In the genomic region with DNA sequence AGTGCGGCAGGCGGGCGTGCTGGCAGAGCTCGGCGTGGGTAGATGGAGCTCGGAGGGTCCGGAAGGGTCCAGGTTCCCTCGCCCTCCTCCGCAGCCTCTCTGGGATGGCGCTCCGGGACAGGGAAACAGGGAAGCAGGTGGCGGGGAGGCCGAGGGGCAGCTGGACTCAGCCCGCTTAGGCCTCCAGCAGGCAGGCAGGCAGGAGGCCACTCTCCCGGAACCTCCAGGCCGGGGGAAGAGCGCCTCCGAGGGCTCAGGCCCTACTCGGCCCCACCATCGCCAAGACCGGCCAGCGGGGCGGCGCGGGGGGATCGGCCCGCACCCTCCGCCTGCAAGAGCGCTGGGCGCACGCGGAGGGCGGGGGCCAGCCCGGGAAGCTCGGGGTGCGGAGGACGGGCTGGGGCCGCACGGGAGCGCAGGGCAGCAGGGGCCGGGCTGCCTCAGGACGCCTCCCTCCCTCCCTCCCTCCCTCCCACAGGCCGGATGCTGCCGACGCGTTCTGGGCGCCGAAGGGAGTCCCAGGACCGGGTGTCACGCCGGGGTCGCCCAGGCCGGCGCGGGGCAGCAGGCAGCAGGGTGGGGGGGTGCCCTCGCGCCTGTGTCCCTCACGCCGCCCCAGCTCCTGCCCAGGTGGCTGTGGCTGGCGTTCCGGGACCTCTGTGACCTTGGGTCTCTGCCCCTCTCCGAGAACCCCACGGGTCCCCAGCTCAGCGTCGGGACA, we compare ENCODE assay signal across 1 cellular context.
A peak's percentile ranks its signal among the peaks of the same experiment; 100 is the strongest.
TF ChIP-seq lines count a peak whose summit lies in the region.

No MANE protein-coding gene starts in this region.

TF ChIP-seq in HepG2, 621 proteins besides CTCF, POLR2A, EP300 and RAD21 (continued from another document and continues in another):
- TF ChIP-seq, protein P1, sequence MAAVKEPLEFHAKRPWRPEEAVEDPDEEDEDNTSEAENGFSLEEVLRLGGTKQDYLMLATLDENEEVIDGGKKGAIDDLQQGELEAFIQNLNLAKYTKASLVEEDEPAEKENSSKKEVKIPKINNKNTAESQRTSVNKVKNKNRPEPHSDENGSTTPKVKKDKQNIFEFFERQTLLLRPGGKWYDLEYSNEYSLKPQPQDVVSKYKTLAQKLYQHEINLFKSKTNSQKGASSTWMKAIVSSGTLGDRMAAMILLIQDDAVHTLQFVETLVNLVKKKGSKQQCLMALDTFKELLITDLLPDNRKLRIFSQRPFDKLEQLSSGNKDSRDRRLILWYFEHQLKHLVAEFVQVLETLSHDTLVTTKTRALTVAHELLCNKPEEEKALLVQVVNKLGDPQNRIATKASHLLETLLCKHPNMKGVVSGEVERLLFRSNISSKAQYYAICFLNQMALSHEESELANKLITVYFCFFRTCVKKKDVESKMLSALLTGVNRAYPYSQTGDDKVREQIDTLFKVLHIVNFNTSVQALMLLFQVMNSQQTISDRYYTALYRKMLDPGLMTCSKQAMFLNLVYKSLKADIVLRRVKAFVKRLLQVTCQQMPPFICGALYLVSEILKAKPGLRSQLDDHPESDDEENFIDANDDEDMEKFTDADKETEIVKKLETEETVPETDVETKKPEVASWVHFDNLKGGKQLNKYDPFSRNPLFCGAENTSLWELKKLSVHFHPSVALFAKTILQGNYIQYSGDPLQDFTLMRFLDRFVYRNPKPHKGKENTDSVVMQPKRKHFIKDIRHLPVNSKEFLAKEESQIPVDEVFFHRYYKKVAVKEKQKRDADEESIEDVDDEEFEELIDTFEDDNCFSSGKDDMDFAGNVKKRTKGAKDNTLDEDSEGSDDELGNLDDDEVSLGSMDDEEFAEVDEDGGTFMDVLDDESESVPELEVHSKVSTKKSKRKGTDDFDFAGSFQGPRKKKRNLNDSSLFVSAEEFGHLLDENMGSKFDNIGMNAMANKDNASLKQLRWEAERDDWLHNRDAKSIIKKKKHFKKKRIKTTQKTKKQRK (IDR thresholded peaks at IDR 0.05; ENCODE audit: low read length), result no peak
- TF ChIP-seq, protein P2, sequence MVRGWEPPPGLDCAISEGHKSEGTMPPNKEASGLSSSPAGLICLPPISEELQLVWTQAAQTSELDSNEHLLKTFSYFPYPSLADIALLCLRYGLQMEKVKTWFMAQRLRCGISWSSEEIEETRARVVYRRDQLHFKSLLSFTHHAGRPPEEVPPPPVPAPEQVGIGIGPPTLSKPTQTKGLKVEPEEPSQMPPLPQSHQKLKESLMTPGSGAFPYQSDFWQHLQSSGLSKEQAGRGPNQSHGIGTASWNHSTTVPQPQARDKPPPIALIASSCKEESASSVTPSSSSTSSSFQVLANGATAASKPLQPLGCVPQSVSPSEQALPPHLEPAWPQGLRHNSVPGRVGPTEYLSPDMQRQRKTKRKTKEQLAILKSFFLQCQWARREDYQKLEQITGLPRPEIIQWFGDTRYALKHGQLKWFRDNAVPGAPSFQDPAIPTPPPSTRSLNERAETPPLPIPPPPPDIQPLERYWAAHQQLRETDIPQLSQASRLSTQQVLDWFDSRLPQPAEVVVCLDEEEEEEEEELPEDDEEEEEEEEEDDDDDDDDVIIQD (CRISPR knock-in tag; IDR thresholded peaks at IDR 0.05; ENCODE audit: low read depth), result no peak
- TF ChIP-seq, protein P3, sequence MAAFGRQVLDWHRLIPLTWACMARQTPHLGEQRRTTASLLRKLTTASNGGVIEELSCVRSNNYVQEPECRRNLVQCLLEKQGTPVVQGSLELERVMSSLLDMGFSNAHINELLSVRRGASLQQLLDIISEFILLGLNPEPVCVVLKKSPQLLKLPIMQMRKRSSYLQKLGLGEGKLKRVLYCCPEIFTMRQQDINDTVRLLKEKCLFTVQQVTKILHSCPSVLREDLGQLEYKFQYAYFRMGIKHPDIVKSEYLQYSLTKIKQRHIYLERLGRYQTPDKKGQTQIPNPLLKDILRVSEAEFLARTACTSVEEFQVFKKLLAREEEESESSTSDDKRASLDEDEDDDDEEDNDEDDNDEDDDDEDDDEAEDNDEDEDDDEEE (CRISPR knock-in tag; IDR thresholded peaks at IDR 0.05), result no peak
- TF ChIP-seq HDAC6 (IDR thresholded peaks at IDR 0.05; ENCODE audit: low read depth, low read length) (no peak), ATF1 (CRISPR knock-in tag; IDR thresholded peaks at IDR 0.05) (no peak), IRX3 (CRISPR knock-in tag; IDR thresholded peaks at IDR 0.05; ENCODE audit: borderline replicate concordance, low read depth) (peak; percentile 57; the same call in 1 of the 2 replicates), SRSF9 (IDR thresholded peaks at IDR 0.05; ENCODE audit: borderline replicate concordance, insufficient read depth, low read depth, low read length, poor library complexity, severe bottlenecking) (no peak), ELF1 (CRISPR knock-in tag; IDR thresholded peaks at IDR 0.05) (no peak), NFKB2 (CRISPR knock-in tag; IDR thresholded peaks at IDR 0.05; ENCODE audit: borderline replicate concordance) (peak; percentile 33; the same call in 1 of the 2 replicates), TCF7L2 (IDR thresholded peaks at IDR 0.05; ENCODE audit: low read depth, low read length) (no peak), PLRG1 (conservative IDR thresholded peaks at IDR 0.05) (no peak), MEF2D (CRISPR knock-in tag; IDR thresholded peaks at IDR 0.05) (0 out of 2 replicates have a peak, but pooled peaks have one; percentile 45), FOXJ3 (CRISPR knock-in tag; IDR thresholded peaks at IDR 0.05; ENCODE audit: borderline replicate concordance) (no peak), CEBPB (IDR thresholded peaks at IDR 0.05; ENCODE audit: borderline replicate concordance, low read depth, low read length) (no peak), SRF (IDR thresholded peaks at IDR 0.05; ENCODE audit: low read depth, low read length) (no peak), ZNF839 (CRISPR knock-in tag; IDR thresholded peaks at IDR 0.05; ENCODE audit: borderline replicate concordance) (no peak), ZSCAN25 (CRISPR knock-in tag; IDR thresholded peaks at IDR 0.05) (no peak; the same call in 1 of the 2 replicates), ZNF670 (CRISPR knock-in tag; IDR thresholded peaks at IDR 0.05; ENCODE audit: borderline replicate concordance) (no peak), ZNF143 (CRISPR knock-in tag; IDR thresholded peaks at IDR 0.05) (no peak), ZFP36L2 (CRISPR knock-in tag; IDR thresholded peaks at IDR 0.05) (no peak), SMAD3 (CRISPR knock-in tag; IDR thresholded peaks at IDR 0.05) (no peak), ATF7 (IDR thresholded peaks at IDR 0.05) (no peak), ATF7 (CRISPR knock-in tag; IDR thresholded peaks at IDR 0.05) (no peak), ZNF292 (CRISPR knock-in tag; IDR thresholded peaks at IDR 0.05; ENCODE audit: borderline replicate concordance, low read depth) (0 out of 2 replicates have a peak, but pooled peaks have one; percentile 11)
- TF ChIP-seq, protein P4, sequence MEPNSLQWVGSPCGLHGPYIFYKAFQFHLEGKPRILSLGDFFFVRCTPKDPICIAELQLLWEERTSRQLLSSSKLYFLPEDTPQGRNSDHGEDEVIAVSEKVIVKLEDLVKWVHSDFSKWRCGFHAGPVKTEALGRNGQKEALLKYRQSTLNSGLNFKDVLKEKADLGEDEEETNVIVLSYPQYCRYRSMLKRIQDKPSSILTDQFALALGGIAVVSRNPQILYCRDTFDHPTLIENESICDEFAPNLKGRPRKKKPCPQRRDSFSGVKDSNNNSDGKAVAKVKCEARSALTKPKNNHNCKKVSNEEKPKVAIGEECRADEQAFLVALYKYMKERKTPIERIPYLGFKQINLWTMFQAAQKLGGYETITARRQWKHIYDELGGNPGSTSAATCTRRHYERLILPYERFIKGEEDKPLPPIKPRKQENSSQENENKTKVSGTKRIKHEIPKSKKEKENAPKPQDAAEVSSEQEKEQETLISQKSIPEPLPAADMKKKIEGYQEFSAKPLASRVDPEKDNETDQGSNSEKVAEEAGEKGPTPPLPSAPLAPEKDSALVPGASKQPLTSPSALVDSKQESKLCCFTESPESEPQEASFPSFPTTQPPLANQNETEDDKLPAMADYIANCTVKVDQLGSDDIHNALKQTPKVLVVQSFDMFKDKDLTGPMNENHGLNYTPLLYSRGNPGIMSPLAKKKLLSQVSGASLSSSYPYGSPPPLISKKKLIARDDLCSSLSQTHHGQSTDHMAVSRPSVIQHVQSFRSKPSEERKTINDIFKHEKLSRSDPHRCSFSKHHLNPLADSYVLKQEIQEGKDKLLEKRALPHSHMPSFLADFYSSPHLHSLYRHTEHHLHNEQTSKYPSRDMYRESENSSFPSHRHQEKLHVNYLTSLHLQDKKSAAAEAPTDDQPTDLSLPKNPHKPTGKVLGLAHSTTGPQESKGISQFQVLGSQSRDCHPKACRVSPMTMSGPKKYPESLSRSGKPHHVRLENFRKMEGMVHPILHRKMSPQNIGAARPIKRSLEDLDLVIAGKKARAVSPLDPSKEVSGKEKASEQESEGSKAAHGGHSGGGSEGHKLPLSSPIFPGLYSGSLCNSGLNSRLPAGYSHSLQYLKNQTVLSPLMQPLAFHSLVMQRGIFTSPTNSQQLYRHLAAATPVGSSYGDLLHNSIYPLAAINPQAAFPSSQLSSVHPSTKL (CRISPR knock-in tag; IDR thresholded peaks at IDR 0.05), result no peak
- TF ChIP-seq, protein P5, sequence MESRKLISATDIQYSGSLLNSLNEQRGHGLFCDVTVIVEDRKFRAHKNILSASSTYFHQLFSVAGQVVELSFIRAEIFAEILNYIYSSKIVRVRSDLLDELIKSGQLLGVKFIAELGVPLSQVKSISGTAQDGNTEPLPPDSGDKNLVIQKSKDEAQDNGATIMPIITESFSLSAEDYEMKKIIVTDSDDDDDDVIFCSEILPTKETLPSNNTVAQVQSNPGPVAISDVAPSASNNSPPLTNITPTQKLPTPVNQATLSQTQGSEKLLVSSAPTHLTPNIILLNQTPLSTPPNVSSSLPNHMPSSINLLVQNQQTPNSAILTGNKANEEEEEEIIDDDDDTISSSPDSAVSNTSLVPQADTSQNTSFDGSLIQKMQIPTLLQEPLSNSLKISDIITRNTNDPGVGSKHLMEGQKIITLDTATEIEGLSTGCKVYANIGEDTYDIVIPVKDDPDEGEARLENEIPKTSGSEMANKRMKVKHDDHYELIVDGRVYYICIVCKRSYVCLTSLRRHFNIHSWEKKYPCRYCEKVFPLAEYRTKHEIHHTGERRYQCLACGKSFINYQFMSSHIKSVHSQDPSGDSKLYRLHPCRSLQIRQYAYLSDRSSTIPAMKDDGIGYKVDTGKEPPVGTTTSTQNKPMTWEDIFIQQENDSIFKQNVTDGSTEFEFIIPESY (CRISPR knock-in tag; IDR thresholded peaks at IDR 0.05), result no peak
- TF ChIP-seq, protein P6, sequence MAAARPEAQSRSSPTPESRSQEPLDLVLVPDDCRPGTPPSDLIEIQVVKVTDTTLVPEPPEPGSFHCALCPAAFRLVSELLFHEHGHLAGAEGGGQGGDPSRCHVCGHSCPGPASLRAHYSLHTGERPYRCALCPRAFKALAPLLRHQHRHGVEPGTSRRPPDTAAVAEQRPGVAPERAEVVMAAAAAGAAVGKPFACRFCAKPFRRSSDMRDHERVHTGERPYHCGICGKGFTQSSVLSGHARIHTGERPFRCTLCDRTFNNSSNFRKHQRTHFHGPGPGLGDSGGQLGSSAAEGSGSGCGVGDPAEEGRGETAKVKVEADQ (CRISPR knock-in tag; IDR thresholded peaks at IDR 0.05; ENCODE audit: borderline replicate concordance), result no peak; the same call in none of the 2 replicates
- TF ChIP-seq, protein P7, sequence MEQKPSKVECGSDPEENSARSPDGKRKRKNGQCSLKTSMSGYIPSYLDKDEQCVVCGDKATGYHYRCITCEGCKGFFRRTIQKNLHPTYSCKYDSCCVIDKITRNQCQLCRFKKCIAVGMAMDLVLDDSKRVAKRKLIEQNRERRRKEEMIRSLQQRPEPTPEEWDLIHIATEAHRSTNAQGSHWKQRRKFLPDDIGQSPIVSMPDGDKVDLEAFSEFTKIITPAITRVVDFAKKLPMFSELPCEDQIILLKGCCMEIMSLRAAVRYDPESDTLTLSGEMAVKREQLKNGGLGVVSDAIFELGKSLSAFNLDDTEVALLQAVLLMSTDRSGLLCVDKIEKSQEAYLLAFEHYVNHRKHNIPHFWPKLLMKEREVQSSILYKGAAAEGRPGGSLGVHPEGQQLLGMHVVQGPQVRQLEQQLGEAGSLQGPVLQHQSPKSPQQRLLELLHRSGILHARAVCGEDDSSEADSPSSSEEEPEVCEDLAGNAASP (CRISPR knock-in tag; IDR thresholded peaks at IDR 0.05; ENCODE audit: borderline replicate concordance), result no peak
- TF ChIP-seq, protein P8, sequence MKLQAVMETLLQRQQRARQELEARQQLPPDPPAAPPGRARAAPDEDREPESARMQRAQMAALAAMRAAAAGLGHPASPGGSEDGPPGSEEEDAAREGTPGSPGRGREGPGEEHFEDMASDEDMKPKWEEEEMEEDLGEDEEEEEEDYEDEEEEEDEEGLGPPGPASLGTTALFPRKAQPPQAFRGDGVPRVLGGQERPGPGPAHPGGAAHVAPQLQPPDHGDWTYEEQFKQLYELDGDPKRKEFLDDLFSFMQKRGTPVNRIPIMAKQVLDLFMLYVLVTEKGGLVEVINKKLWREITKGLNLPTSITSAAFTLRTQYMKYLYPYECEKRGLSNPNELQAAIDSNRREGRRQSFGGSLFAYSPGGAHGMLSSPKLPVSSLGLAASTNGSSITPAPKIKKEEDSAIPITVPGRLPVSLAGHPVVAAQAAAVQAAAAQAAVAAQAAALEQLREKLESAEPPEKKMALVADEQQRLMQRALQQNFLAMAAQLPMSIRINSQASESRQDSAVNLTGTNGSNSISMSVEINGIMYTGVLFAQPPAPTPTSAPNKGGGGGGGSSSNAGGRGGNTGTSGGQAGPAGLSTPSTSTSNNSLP (IDR thresholded peaks at IDR 0.05; ENCODE audit: low read depth, low read length), result no peak
- TF ChIP-seq, protein P9, sequence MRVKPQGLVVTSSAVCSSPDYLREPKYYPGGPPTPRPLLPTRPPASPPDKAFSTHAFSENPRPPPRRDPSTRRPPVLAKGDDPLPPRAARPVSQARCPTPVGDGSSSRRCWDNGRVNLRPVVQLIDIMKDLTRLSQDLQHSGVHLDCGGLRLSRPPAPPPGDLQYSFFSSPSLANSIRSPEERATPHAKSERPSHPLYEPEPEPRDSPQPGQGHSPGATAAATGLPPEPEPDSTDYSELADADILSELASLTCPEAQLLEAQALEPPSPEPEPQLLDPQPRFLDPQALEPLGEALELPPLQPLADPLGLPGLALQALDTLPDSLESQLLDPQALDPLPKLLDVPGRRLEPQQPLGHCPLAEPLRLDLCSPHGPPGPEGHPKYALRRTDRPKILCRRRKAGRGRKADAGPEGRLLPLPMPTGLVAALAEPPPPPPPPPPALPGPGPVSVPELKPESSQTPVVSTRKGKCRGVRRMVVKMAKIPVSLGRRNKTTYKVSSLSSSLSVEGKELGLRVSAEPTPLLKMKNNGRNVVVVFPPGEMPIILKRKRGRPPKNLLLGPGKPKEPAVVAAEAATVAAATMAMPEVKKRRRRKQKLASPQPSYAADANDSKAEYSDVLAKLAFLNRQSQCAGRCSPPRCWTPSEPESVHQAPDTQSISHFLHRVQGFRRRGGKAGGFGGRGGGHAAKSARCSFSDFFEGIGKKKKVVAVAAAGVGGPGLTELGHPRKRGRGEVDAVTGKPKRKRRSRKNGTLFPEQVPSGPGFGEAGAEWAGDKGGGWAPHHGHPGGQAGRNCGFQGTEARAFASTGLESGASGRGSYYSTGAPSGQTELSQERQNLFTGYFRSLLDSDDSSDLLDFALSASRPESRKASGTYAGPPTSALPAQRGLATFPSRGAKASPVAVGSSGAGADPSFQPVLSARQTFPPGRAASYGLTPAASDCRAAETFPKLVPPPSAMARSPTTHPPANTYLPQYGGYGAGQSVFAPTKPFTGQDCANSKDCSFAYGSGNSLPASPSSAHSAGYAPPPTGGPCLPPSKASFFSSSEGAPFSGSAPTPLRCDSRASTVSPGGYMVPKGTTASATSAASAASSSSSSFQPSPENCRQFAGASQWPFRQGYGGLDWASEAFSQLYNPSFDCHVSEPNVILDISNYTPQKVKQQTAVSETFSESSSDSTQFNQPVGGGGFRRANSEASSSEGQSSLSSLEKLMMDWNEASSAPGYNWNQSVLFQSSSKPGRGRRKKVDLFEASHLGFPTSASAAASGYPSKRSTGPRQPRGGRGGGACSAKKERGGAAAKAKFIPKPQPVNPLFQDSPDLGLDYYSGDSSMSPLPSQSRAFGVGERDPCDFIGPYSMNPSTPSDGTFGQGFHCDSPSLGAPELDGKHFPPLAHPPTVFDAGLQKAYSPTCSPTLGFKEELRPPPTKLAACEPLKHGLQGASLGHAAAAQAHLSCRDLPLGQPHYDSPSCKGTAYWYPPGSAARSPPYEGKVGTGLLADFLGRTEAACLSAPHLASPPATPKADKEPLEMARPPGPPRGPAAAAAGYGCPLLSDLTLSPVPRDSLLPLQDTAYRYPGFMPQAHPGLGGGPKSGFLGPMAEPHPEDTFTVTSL (CRISPR knock-in tag; IDR thresholded peaks at IDR 0.05; ENCODE audit: borderline replicate concordance), result no peak
